11 cellular contexts compared by ENCODE assay signal in the genomic region with DNA sequence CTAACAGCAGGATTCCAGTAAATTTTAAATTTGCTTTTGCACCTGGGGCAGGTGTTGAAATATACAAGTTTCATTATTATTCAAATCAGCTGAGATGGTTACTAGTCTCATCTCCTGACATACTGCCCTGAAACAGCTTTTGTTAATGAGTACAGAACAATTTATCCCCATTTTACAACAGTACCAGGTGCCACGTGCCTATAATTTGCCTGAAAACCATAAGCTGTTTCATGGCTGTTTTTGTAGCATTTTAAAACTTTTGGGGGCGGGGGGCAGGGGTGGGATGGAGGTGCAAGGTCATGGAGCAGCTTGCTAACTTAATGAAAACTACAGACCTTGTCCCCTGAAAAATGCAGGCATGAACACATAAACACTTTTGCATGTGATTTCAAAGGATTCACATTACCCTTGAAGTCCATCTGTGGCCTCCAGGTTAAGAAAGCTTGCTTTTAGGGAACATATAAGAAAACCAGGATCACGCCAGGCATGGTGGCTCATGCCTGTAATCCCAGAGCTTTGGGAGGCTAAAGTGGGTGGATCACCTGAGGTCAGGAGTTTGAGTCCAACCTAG. TPM values are rescaled to one million over a fixed set of nuclear protein-coding genes. Genes with fewer than 3 reads are reported as not detected.
DNase-seq lines count a peak whose midpoint lies in the region; ATAC-seq and TF ChIP-seq lines count a peak whose summit lies in the region.
"Had no signal": no experiment of that assay in that cellular context is flagged by ENCODE, and none has a peak within 500 bp of the region (broad histone marks: within the 10 kb centered on the region; RNA-seq: fewer than 3 reads in every experiment).

No MANE protein-coding gene starts in this region.

- H3K4me3 ChIP-seq in right atrium auricular region: no peak overlapping the region

- ATAC-seq in GM18519 (IDR thresholded peaks at IDR 0.05; ENCODE audit: low FRiP score, unreplicated experiment) (peak; percentile 22), GM21360 (IDR thresholded peaks at IDR 0.05; ENCODE audit: unreplicated experiment) (peak; percentile 36), HG03060 (IDR thresholded peaks at IDR 0.05; ENCODE audit: low read depth, unreplicated experiment) (peak; percentile 51)
- peak; percentile 20 for ATAC-seq in activated CD8-positive, alpha-beta T cell treated with anti-CD3 and anti-CD28 coated beads, Interleukin-2, amount 10 ng/mL, durations not matched to agents 7 days and 5 days
- ATAC-seq: Panc1 had no signal

- no peaks in the 10 kb centered on the region for H3K27me3 Mint-ChIP-seq in activated CD8-positive, alpha-beta T cell treated with anti-CD3 and anti-CD28 coated beads, Interleukin-2, amount 10 ng/mL, durations not matched to agents 7 days and 5 days (ENCODE audit: low read depth)
- H3K27me3 Mint-ChIP-seq: naive thymus-derived CD4-positive, alpha-beta T cell had no signal

- POLR2A ChIA-PET in activated CD8-positive, alpha-beta T cell treated with anti-CD3 and anti-CD28 coated beads, Interleukin-2, amount 10 ng/mL, durations not matched to agents 7 days and 5 days (lab: Charles Lee): interaction anchor here (0.7 to 3.8 kb wide), 8 partner anchors 8 to 351 kb away, joined by 3 to 22 read pairs (median 7); a partner anchor contains a TSS

- peaks cover 76% of the 10 kb centered on the region for H3K4me1 Mint-ChIP-seq in activated CD8-positive, alpha-beta T cell treated with anti-CD3 and anti-CD28 coated beads, Interleukin-2, amount 10 ng/mL, durations not matched to agents 7 days and 5 days (ENCODE audit: low read depth)

- H3K27ac ChIP-seq in right atrium auricular region: peak overlapping the region in 1 of 2 donors; percentile 43

- H3K36me3 Mint-ChIP-seq in activated CD8-positive, alpha-beta T cell treated with anti-CD3 and anti-CD28 coated beads, Interleukin-2, amount 10 ng/mL, durations not matched to agents 7 days and 5 days (ENCODE audit: low read depth): peaks cover 48% of the 10 kb centered on the region

- TF ChIP-seq CTCF in right atrium auricular region (IDR thresholded peaks at IDR 0.05): no peak

- intact Hi-C loops in posterior vena cava (cut with DNase I): no loop called here

- H3K4me1 ChIP-seq in right atrium auricular region: no peaks in the 10 kb centered on the region

- H3K27me3 ChIP-seq in right atrium auricular region: no peaks in the 10 kb centered on the region

- H3K4me3 Mint-ChIP-seq in activated CD8-positive, alpha-beta T cell treated with anti-CD3 and anti-CD28 coated beads, Interleukin-2, amount 10 ng/mL, durations not matched to agents 7 days and 5 days: peak overlapping the region; percentile 65

- no peaks in the 10 kb centered on the region for H3K9me3 Mint-ChIP-seq in activated CD8-positive, alpha-beta T cell treated with anti-CD3 and anti-CD28 coated beads, Interleukin-2, amount 10 ng/mL, durations not matched to agents 7 days and 5 days (ENCODE audit: insufficient read depth)

- CTCF ChIA-PET in activated CD8-positive, alpha-beta T cell treated with anti-CD3 and anti-CD28 coated beads, Interleukin-2, amount 10 ng/mL, durations not matched to agents 7 days and 5 days (lab: Charles Lee): interaction anchor here (0.9 to 4.4 kb wide), 10 partner anchors 9 to 351 kb away, joined by 3 to 44 read pairs (median 11); no protein-coding TSS in a partner anchor

- DNase-seq in activated CD8-positive, alpha-beta T cell treated with anti-CD3 and anti-CD28 coated beads, Interleukin-2, amount 10 ng/mL, durations not matched to agents 7 days and 5 days: no peak
- DNase-seq in NCI-H2196 (lab: John Stamatoyannopoulos, UW; ENCODE audit: unreplicated experiment) (no peak), posterior vena cava (ENCODE audit: low spot score) (no peak), middle frontal gyrus (ENCODE audit: extremely low spot score, low spot score) (no peak), right atrium auricular region (ENCODE audit: low spot score) (no peak)
- DNase-seq: dermis blood vessel endothelial cell had no signal

- no peaks in the 10 kb centered on the region for H3K9me3 ChIP-seq in right atrium auricular region

- no peaks in the 10 kb centered on the region for H3K36me3 ChIP-seq in right atrium auricular region

- peak overlapping the region; percentile 79 for H3K27ac Mint-ChIP-seq in activated CD8-positive, alpha-beta T cell treated with anti-CD3 and anti-CD28 coated beads, Interleukin-2, amount 10 ng/mL, durations not matched to agents 7 days and 5 days

RNA-seq across cellular contexts. Expression of a gene that starts 42.1 kb away (rescaled TPM):
- 1 to 10 TPM; 2.7 to 4.0 TPM for total RNA-seq in activated CD8-positive, alpha-beta T cell treated with anti-CD3 and anti-CD28 coated beads, Interleukin-2, amount 10 ng/mL, durations not matched to agents 7 days and 5 days
- total RNA-seq in posterior vena cava: under 1 TPM in 1 of 2 donors, not detected in 1; 0.42 TPM
- total RNA-seq in right atrium auricular region: under 1 TPM in 1 of 2 donors, not detected in 1; 0.71 TPM
- total RNA-seq: dermis blood vessel endothelial cell had no signal
